In the genomic region with DNA sequence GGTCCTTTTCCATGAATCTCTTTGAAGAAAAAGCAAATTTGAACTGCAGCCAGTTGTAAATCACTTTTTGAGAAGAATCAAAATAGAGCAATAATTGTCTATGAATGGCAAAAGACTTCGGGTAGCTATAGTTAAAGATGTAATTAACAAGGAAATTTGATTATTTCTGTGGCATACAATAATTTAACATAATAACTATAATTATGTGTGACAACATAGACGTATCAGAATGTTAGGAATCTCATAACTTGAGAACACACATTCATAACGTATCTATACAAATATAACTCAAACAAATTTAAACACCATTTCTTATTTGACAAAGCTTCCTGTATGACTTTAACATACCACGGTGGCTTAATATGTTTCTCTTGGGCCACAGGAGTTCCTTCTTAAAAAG, we compare ENCODE assay signal across 1 cellular context.
TF ChIP-seq lines count a peak whose summit lies in the region.

No MANE protein-coding gene starts in this region.

TF ChIP-seq in SK-N-SH, 30 proteins besides CTCF, POLR2A, EP300 and RAD21 (continued from another document):
- TF ChIP-seq RXRA (IDR thresholded peaks at IDR 0.05; ENCODE audit: borderline replicate concordance, low read depth), result no peak
